9 cellular contexts compared by ENCODE assay signal in the genomic region with DNA sequence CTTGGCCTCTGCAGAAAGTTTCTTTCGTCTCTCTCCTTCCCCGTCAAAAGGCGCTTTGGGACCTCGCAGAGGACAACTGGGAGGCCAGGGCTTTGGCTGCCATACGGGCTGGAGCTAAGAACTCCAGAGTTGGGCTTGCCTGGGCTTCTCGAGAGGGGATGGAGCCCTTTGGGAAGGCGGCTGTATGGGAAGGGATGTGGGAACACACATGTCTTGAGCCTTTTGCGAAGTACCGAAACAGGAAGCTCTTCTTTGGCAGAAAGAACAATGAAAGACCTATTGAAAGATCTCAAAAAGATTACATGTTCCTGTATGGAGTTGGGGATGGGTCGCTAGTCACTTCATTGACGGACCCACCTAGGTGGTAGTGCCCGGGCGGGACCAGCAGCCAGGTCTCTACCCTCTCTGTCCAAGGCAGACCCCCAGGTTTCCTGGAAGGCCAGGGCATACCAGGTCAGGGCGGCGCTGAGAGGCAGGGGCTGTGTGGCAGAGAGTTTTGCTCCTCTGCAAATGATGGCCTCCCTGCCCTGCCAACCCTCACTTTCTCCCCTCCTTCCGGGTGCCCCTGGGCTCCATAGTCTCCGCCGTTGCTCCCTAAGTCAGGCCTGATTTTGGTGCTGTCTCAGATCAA. TPM values are rescaled to one million over a fixed set of nuclear protein-coding genes. Genes with fewer than 3 reads are reported as not detected.
DNase-seq lines count a peak whose midpoint lies in the region; ATAC-seq and TF ChIP-seq lines count a peak whose summit lies in the region.
"Had no signal": no experiment of that assay in that cellular context is flagged by ENCODE, and none has a peak within 500 bp of the region (broad histone marks: within the 10 kb centered on the region; RNA-seq: fewer than 3 reads in every experiment).

No MANE protein-coding gene starts in this region.

- H3K36me3 ChIP-seq in PC-9 (ENCODE audit: low read depth) (0 out of 2 replicates have a peak, but pooled peaks cover 4% of the 10 kb centered on the region), hepatocyte (replicated peaks; ENCODE audit: insufficient read depth, low read depth) (no peaks in the 10 kb centered on the region), spleen (no peaks in the 10 kb centered on the region)

- H3K4me3 ChIP-seq in PC-9 (peak overlapping the region; percentile 100), hepatocyte (peak overlapping the region; percentile 64), spleen (peak overlapping the region; percentile 22 to 75 (median 48))

- no peaks in the 10 kb centered on the region for H3K9me3 ChIP-seq in PC-9 (ENCODE audit: insufficient read depth, low read depth)
- H3K9me3 ChIP-seq in hepatocyte (ENCODE audit: low read depth), result no peaks in the 10 kb centered on the region
- no peaks in the 10 kb centered on the region for H3K9me3 ChIP-seq in spleen

- H3F3A ChIP-seq in PC-9 (ENCODE audit: insufficient read depth, low read depth), result peaks cover 26% of the 10 kb centered on the region

- H4K20me1 ChIP-seq in PC-9 (ENCODE audit: insufficient read depth) (peaks cover 25% of the 10 kb centered on the region), hepatocyte (ENCODE audit: insufficient read depth, poor library complexity, severe bottlenecking) (peaks cover 4% of the 10 kb centered on the region)

- intact Hi-C loops in PC-9 (cut with micrococcal nuclease; ENCODE audit: unreplicated experiment) (no loop called here), spleen (cut with DNase I; ENCODE audit: low total_unique reads) (no loop called here)

- CTCF ChIA-PET in PC-9 (lab: Charles Lee), result interaction anchor here (1.1 kb wide), 1 partner anchor 14 kb away, joined by 6 read pairs; no protein-coding TSS in a partner anchor

- peak overlapping the region; percentile 75 for H3K27ac ChIP-seq in PC-9
- peak overlapping the region; percentile 95 for H3K27ac ChIP-seq in hepatocyte
- peak overlapping the region in 3 of 8 donors; percentile 28 to 62 (median 55) for H3K27ac ChIP-seq in spleen

- POLR2A ChIA-PET in PC-9 (lab: Charles Lee; ENCODE audit: unreplicated experiment), result interaction anchor here (0.6 to 1.9 kb wide), 3 partner anchors 14 to 253 kb away, joined by 4 to 15 read pairs (median 4); no protein-coding TSS in a partner anchor

- H2AFZ ChIP-seq in PC-9 (peak overlapping the region; percentile 26; the same call in 1 of the 2 replicates), hepatocyte (no peak overlapping the region)

- no peak for TF ChIP-seq POLR2A in spleen (IDR thresholded peaks at IDR 0.05)

- WGBS in hepatocyte (ENCODE audit: low lambda C conversion rate, missing lambda C conversion rate), result 45% methylated on average over 18 of the region's 18 CpGs
- 28 to 40% (median 34%) methylated on average over 18 of the region's 18 CpGs for WGBS in spleen, 5 donors

- H3K79me2 ChIP-seq in PC-9 (ENCODE audit: low read depth) (peaks cover 56% of the 10 kb centered on the region), hepatocyte (peaks cover 52% of the 10 kb centered on the region)

- H3K4me1 ChIP-seq in PC-9 (replicated peaks; ENCODE audit: insufficient read depth) (peaks cover 65% of the 10 kb centered on the region), hepatocyte (ENCODE audit: insufficient read depth) (peaks cover 25% of the 10 kb centered on the region), spleen (peaks cover 6 to 70% (median 51%) of the 10 kb centered on the region in 6 donors)

- H3K9me2 ChIP-seq in PC-9 (ENCODE audit: insufficient read depth), result no peaks in the 10 kb centered on the region
- H3K9me2 ChIP-seq in hepatocyte (replicated peaks; ENCODE audit: insufficient read depth), result no peaks in the 10 kb centered on the region

- ATAC-seq in GM18858 (IDR thresholded peaks at IDR 0.05; ENCODE audit: unreplicated experiment), result no peak

- H3K4me2 ChIP-seq in PC-9 (peak overlapping the region; percentile 94), hepatocyte (peak overlapping the region; percentile 86)

- DNase-seq in NCI-H748 (lab: John Stamatoyannopoulos, UW; ENCODE audit: unreplicated experiment) (peak; percentile 30), NCI-H748 treated with DMSO at 0.1 percent for 48 hours (lab: John Stamatoyannopoulos, UW) (no peak), PC-9 (no peak), hepatocyte (ENCODE audit: low spot score) (no peak), spleen (no peak), islet precursor cell (no peak), A172 (ENCODE audit: low spot score) (no peak)
- DNase-seq: activated CD4-positive, alpha-beta T cell treated with anti-CD3 and anti-CD28 coated beads, Interleukin-2, amount 50 U/mL, for 4 hours had no signal

- H3K27me3 ChIP-seq in PC-9 (ENCODE audit: insufficient read depth, low read depth) (no peaks in the 10 kb centered on the region), hepatocyte (peaks cover 15% of the 10 kb centered on the region), spleen (replicated peaks in 1 of 7) (peaks cover 0 to 61% (median 19%) of the 10 kb centered on the region in 7 donors)

- TF ChIP-seq CTCF in PC-9 (conservative IDR thresholded peaks at IDR 0.05), result no peak
- TF ChIP-seq CTCF in hepatocyte (IDR thresholded peaks at IDR 0.05; ENCODE audit: poor library complexity), result no peak
- TF ChIP-seq CTCF in spleen (IDR thresholded peaks at IDR 0.05 in 8 of 11, conservative IDR thresholded peaks at IDR 0.05 in 3 of 11), result no peak

- TSS peak; percentile 16 for BruUV-seq in PC-9 (replicated peaks; lab: Mats Ljungman, UMichigan)

RNA-seq across cellular contexts. Expression of a gene that starts 1.0 kb away (rescaled TPM):
- total RNA-seq in PC-9 (2021) (139 and 141 TPM in 2 replicates), hepatocyte (80.8 and 85.2 TPM in 2 replicates), spleen (10 to 100 TPM in 6 of 7 donors, 1 to 10 TPM in 1; 7.1 to 20.2 (median 12.5) TPM)
- polyA plus RNA-seq in hepatocyte (81.4 and 93.3 TPM in 2 replicates), spleen (10 to 100 TPM; 10.7 to 25.9 (median 12.5) TPM)
- total RNA-seq in A172 (2014; rRNA removed; shearing (Covaris generic)), result 0.10 TPM in 1 of 2 replicates, not detected in the other

Comparison
In these comparisons a context has a peak if more than half of its experiments do, and no peak if none do; other contexts are left out.
1. H3K4me3 ChIP-seq: peak in every context shown above with its lines; median percentile 100 in PC-9; 64 in hepatocyte; 48 in spleen.